Comparison of ENCODE assay signal across 1 cellular context in the genomic region with DNA sequence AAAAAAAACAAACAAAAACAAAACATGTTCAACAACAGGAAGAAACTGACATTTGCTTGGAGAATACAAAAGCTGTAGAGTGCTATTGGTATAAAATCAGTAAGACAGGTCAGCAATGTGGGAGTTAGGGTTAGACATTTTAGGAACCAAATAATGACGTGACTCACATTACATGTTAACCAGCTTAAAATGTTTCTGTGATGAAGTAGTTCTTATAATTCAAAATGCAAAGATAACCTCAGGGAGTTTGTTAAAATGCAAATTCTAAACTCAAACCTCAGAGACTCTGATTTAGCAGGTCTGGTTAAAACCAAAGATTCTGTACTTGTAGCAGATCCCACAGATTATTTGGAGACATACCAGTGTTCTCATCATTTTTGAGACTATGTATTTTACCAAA.
TF ChIP-seq lines count a peak whose summit lies in the region.

No MANE protein-coding gene starts in this region.

TF ChIP-seq in HepG2, 621 proteins besides CTCF, POLR2A, EP300 and RAD21:
- TF ChIP-seq JUN (CRISPR knock-in tag; IDR thresholded peaks at IDR 0.05) (no peak), ZBTB7B (CRISPR knock-in tag; IDR thresholded peaks at IDR 0.05) (no peak), ZNF788 (CRISPR knock-in tag; IDR thresholded peaks at IDR 0.05; ENCODE audit: borderline replicate concordance) (no peak), CREB3 (CRISPR knock-in tag; IDR thresholded peaks at IDR 0.05) (no peak), FLYWCH1 (CRISPR knock-in tag; IDR thresholded peaks at IDR 0.05) (no peak), THAP7 (CRISPR knock-in tag; IDR thresholded peaks at IDR 0.05) (no peak), SIX1 (CRISPR knock-in tag; IDR thresholded peaks at IDR 0.05; ENCODE audit: borderline replicate concordance) (no peak), CSRNP1 (CRISPR knock-in tag; IDR thresholded peaks at IDR 0.05) (no peak), MAF1 (CRISPR knock-in tag; IDR thresholded peaks at IDR 0.05; ENCODE audit: borderline replicate concordance) (no peak), ELF3 (CRISPR knock-in tag; IDR thresholded peaks at IDR 0.05) (no peak), FOXA3 (CRISPR knock-in tag; IDR thresholded peaks at IDR 0.05) (no peak), TBX2 (CRISPR knock-in tag; IDR thresholded peaks at IDR 0.05; ENCODE audit: borderline replicate concordance) (no peak), EZH2 (conservative IDR thresholded peaks at IDR 0.05; ENCODE audit: low read depth, low read length) (no peak), SALL1 (CRISPR knock-in tag; IDR thresholded peaks at IDR 0.05) (no peak), ATF4 (CRISPR knock-in tag; IDR thresholded peaks at IDR 0.05) (no peak), TRAFD1 (CRISPR knock-in tag; IDR thresholded peaks at IDR 0.05; ENCODE audit: borderline replicate concordance) (no peak), ZNF790 (CRISPR knock-in tag; IDR thresholded peaks at IDR 0.05; ENCODE audit: borderline replicate concordance) (no peak)
- TF ChIP-seq, protein P1, sequence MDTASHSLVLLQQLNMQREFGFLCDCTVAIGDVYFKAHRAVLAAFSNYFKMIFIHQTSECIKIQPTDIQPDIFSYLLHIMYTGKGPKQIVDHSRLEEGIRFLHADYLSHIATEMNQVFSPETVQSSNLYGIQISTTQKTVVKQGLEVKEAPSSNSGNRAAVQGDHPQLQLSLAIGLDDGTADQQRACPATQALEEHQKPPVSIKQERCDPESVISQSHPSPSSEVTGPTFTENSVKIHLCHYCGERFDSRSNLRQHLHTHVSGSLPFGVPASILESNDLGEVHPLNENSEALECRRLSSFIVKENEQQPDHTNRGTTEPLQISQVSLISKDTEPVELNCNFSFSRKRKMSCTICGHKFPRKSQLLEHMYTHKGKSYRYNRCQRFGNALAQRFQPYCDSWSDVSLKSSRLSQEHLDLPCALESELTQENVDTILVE (CRISPR knock-in tag; IDR thresholded peaks at IDR 0.05) = no peak
- TF ChIP-seq, protein P2, sequence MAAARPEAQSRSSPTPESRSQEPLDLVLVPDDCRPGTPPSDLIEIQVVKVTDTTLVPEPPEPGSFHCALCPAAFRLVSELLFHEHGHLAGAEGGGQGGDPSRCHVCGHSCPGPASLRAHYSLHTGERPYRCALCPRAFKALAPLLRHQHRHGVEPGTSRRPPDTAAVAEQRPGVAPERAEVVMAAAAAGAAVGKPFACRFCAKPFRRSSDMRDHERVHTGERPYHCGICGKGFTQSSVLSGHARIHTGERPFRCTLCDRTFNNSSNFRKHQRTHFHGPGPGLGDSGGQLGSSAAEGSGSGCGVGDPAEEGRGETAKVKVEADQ (CRISPR knock-in tag; IDR thresholded peaks at IDR 0.05; ENCODE audit: borderline replicate concordance) = no peak
- TF ChIP-seq, protein P3, sequence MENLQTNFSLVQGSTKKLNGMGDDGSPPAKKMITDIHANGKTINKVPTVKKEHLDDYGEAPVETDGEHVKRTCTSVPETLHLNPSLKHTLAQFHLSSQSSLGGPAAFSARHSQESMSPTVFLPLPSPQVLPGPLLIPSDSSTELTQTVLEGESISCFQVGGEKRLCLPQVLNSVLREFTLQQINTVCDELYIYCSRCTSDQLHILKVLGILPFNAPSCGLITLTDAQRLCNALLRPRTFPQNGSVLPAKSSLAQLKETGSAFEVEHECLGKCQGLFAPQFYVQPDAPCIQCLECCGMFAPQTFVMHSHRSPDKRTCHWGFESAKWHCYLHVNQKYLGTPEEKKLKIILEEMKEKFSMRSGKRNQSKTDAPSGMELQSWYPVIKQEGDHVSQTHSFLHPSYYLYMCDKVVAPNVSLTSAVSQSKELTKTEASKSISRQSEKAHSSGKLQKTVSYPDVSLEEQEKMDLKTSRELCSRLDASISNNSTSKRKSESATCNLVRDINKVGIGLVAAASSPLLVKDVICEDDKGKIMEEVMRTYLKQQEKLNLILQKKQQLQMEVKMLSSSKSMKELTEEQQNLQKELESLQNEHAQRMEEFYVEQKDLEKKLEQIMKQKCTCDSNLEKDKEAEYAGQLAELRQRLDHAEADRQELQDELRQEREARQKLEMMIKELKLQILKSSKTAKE (CRISPR knock-in tag; IDR thresholded peaks at IDR 0.05; ENCODE audit: borderline replicate concordance) = no peak
